Comparison of ENCODE assay signal across 1 cellular context in genomic region chr4:10584042-10584441, GRCh38.
TF ChIP-seq lines count a peak whose summit lies in the region.

No MANE protein-coding gene starts in this region.

TF ChIP-seq in WTC11, 78 proteins besides CTCF, POLR2A, EP300 and RAD21 (continued from another document):
- TF ChIP-seq, protein P1, sequence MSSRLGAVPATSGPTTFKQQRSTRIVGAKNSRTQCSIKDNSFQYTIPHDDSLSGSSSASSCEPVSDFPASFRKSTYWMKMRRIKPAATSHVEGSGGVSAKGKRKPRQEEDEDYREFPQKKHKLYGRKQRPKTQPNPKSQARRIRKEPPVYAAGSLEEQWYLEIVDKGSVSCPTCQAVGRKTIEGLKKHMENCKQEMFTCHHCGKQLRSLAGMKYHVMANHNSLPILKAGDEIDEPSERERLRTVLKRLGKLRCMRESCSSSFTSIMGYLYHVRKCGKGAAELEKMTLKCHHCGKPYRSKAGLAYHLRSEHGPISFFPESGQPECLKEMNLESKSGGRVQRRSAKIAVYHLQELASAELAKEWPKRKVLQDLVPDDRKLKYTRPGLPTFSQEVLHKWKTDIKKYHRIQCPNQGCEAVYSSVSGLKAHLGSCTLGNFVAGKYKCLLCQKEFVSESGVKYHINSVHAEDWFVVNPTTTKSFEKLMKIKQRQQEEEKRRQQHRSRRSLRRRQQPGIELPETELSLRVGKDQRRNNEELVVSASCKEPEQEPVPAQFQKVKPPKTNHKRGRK (CRISPR knock-in tag; IDR thresholded peaks at IDR 0.05; ENCODE audit: borderline replicate concordance) = no peak
- TF ChIP-seq ZNF532 (CRISPR knock-in tag; IDR thresholded peaks at IDR 0.05; ENCODE audit: borderline replicate concordance) (no peak), TP53 (CRISPR knock-in tag; IDR thresholded peaks at IDR 0.05) (no peak), EMX1 (CRISPR knock-in tag; IDR thresholded peaks at IDR 0.05) (no peak), RELA (CRISPR knock-in tag; IDR thresholded peaks at IDR 0.05; ENCODE audit: borderline replicate concordance) (no peak)
TF ChIP-seq in WTC11: peak in this region for 0.
